ENCODE assay signal across 28 cellular contexts in genomic region chr10:49833162-49833561, GRCh38.
"Had no signal": no experiment of that assay in that cellular context is flagged by ENCODE, and none has a peak within 500 bp of the region (broad histone marks: within the 10 kb centered on the region; RNA-seq: fewer than 3 reads in every experiment).

No MANE protein-coding gene starts in this region.

- H3K4me3 Mint-ChIP-seq: immature natural killer cell; naive thymus-derived CD8-positive, alpha-beta T cell; nephron progenitor cell; neural progenitor cell; stimulated activated effector memory CD8-positive, alpha-beta T cell treated with anti-CD3 and anti-CD28 coated beads, Interleukin-12 subunit alpha, Interleukin-12 subunit beta, amount 100 ng/mL, for 72 hours; stimulated activated naive CD8-positive, alpha-beta T cell treated with anti-CD3 and anti-CD28 coated beads, Interleukin-15, Interleukin-2, amounts not matched to agents 100 ng/mL and 50 ng/mL, for 24 hours had no signal

- H3K27ac ChIP-seq: hepatocyte, left lung, lower lobe of right lung, neural progenitor cell, neutrophil, parathyroid adenoma, right atrium auricular region, skin epidermis, spleen, suprapubic skin, thoracic aorta, tibial artery, upper lobe of right lung had no signal

- H3K27me3 ChIP-seq: hepatocyte, left lung, neural progenitor cell, neutrophil, right atrium auricular region, spleen, suprapubic skin, tibial artery, upper lobe of right lung had no signal

- H3K9me3 Mint-ChIP-seq: immature natural killer cell; naive thymus-derived CD8-positive, alpha-beta T cell; nephron progenitor cell; neural progenitor cell; stimulated activated effector memory CD8-positive, alpha-beta T cell treated with anti-CD3 and anti-CD28 coated beads, Interleukin-12 subunit alpha, Interleukin-12 subunit beta, amount 100 ng/mL, for 72 hours; stimulated activated naive CD8-positive, alpha-beta T cell treated with anti-CD3 and anti-CD28 coated beads, Interleukin-15, Interleukin-2, amounts not matched to agents 100 ng/mL and 50 ng/mL, for 24 hours had no signal

- H3K4me1 Mint-ChIP-seq: immature natural killer cell; stimulated activated effector memory CD8-positive, alpha-beta T cell treated with anti-CD3 and anti-CD28 coated beads, Interleukin-12 subunit alpha, Interleukin-12 subunit beta, amount 100 ng/mL, for 72 hours had no signal

- H3K9ac ChIP-seq: neural progenitor cell, parathyroid adenoma had no signal

- H3K36me3 ChIP-seq: thoracic aorta had no signal

- H3K4me2 ChIP-seq: hepatocyte, neural progenitor cell had no signal

- H3K27ac Mint-ChIP-seq: immature natural killer cell; naive thymus-derived CD8-positive, alpha-beta T cell; nephron progenitor cell; progenitor cell of endocrine pancreas; stimulated activated effector memory CD8-positive, alpha-beta T cell treated with anti-CD3 and anti-CD28 coated beads, Interleukin-12 subunit alpha, Interleukin-12 subunit beta, amount 100 ng/mL, for 72 hours; stimulated activated naive CD8-positive, alpha-beta T cell treated with anti-CD3 and anti-CD28 coated beads, Interleukin-15, Interleukin-2, amounts not matched to agents 100 ng/mL and 50 ng/mL, for 24 hours had no signal

- ATAC-seq: left colon; left lung; lower lobe of right lung; naive thymus-derived CD8-positive, alpha-beta T cell; sciatic nerve; stimulated activated effector memory CD8-positive, alpha-beta T cell treated with anti-CD3 and anti-CD28 coated beads, Interleukin-12 subunit alpha, Interleukin-12 subunit beta, amount 100 ng/mL, for 72 hours; upper lobe of right lung had no signal

- H2AFZ ChIP-seq: hepatocyte, neural progenitor cell, parathyroid adenoma had no signal

- H3K9me3 ChIP-seq: left lung, lower lobe of right lung, neutrophil, right atrium auricular region, spleen, suprapubic skin, thoracic aorta, tibial artery, upper lobe of right lung had no signal

- H3K27me3 Mint-ChIP-seq: naive thymus-derived CD8-positive, alpha-beta T cell; progenitor cell of endocrine pancreas; stimulated activated naive CD8-positive, alpha-beta T cell treated with anti-CD3 and anti-CD28 coated beads, Interleukin-15, Interleukin-2, amounts not matched to agents 100 ng/mL and 50 ng/mL, for 24 hours had no signal

- H3K4me1 ChIP-seq: left lung, lower lobe of right lung, parathyroid adenoma, right atrium auricular region, suprapubic skin, tibial artery, upper lobe of right lung had no signal

- H3K4me3 ChIP-seq: hepatocyte, left lung, lower lobe of right lung, neural progenitor cell, right atrium auricular region, skin epidermis, spleen, suprapubic skin, thoracic aorta, tibial artery, upper lobe of right lung had no signal

- DNase-seq: immature natural killer cell; kidney; left colon; left lung; lower lobe of right lung; mammary epithelial cell; mesenchymal stem cell; naive thymus-derived CD8-positive, alpha-beta T cell; nephron progenitor cell; occipital lobe; spleen; stimulated activated CD4-positive, alpha-beta T cell treated with anti-CD3 and anti-CD28 coated beads, Interleukin-4, amount 100 ng/mL, for 24 hours; stimulated activated naive CD4-positive, alpha-beta T cell; tibial artery; trophoblast cell; upper lobe of right lung had no signal
